11 cellular contexts compared by ENCODE assay signal in genomic region chr16:58004736-58005135, GRCh38. TPM values are rescaled to one million over a fixed set of nuclear protein-coding genes. Genes with fewer than 3 reads are reported as not detected.
DNase-seq lines count a peak whose midpoint lies in the region; ATAC-seq and TF ChIP-seq lines count a peak whose summit lies in the region.
"Not testable (repeated sequence)": the region's sequence is repeated elsewhere in the genome, so short reads cannot be mapped to it uniquely, and the experiment has no call there.
"Had no signal": no experiment of that assay in that cellular context is flagged by ENCODE, and none has a peak within 500 bp of the region (broad histone marks: within the 10 kb centered on the region; RNA-seq: fewer than 3 reads in every experiment).

No MANE protein-coding gene starts in this region.

- not testable (repeated sequence) for H3K9me3 ChIP-seq in BLaER1 treated with 17β-estradiol and CSF1 and Interleukin-3, amounts not matched to agents 10 nM and 100 nM (replicated peaks in 1 of 11); testis

- H3K9me3 Mint-ChIP-seq in WTC11; MCF 10A (ENCODE audit: unreplicated experiment); glutamatergic neuron (ENCODE audit: unreplicated experiment); natural killer cell treated with Interleukin-12 subunit alpha and Interleukin-12 subunit beta and Interleukin-15 and Interleukin-18, amount 100 ng/mL, for 72 hours: not testable (repeated sequence)

- H3K27ac ChIP-seq in BLaER1 treated with 17β-estradiol and CSF1 and Interleukin-3, amounts not matched to agents 10 nM and 100 nM; testis: not testable (repeated sequence)

- peaks cover 25 to 34% (median 30%) of the 10 kb centered on the region in 10 experiments for H3K4me1 ChIP-seq in BLaER1 treated with 17β-estradiol and CSF1 and Interleukin-3, amounts not matched to agents 10 nM and 100 nM
- peaks cover 11% of the 10 kb centered on the region for H3K4me1 ChIP-seq in testis

- peak overlapping the region in 1 of 11 experiments; percentile 4; a peak in 1 of 22 replicates for H3K9ac ChIP-seq in BLaER1 treated with 17β-estradiol and CSF1 and Interleukin-3, amounts not matched to agents 10 nM and 100 nM

- DNase-seq in M059J (ENCODE audit: low read depth): peak; percentile 82
- peak; percentile 3 for DNase-seq in WTC11 (ENCODE audit: low spot score)
- DNase-seq in MCF 10A (ENCODE audit: unreplicated experiment): peak; percentile 84
- peak; percentile 5 for DNase-seq in glutamatergic neuron
- DNase-seq in iris pigment epithelial cell (ENCODE audit: low read depth): peak; percentile 54
- DNase-seq in natural killer cell treated with Interleukin-12 subunit alpha and Interleukin-12 subunit beta and Interleukin-15 and Interleukin-18, amount 100 ng/mL, for 72 hours (ENCODE audit: low spot score): peak; percentile 6
- DNase-seq in testis: peak; percentile 83

- not testable (repeated sequence) for ATAC-seq in WTC11; natural killer cell treated with Interleukin-12 subunit alpha and Interleukin-12 subunit beta and Interleukin-15 and Interleukin-18, amount 100 ng/mL, for 72 hours

- not testable (repeated sequence) for TF ChIP-seq CTCF in WTC11 (IDR thresholded peaks at IDR 0.05); MCF 10A (IDR thresholded peaks at IDR 0.05; ENCODE audit: unreplicated experiment); glutamatergic neuron (IDR thresholded peaks at IDR 0.05; ENCODE audit: partially characterized antibody, unreplicated experiment); testis (IDR thresholded peaks at IDR 0.05)

- not testable (repeated sequence) for H3K4me1 Mint-ChIP-seq in WTC11
- H3K4me1 Mint-ChIP-seq in MCF 10A (ENCODE audit: insufficient read depth, unreplicated experiment): peaks cover 15% of the 10 kb centered on the region
- peaks cover 13% of the 10 kb centered on the region for H3K4me1 Mint-ChIP-seq in glutamatergic neuron (ENCODE audit: low read depth, unreplicated experiment)
- peaks cover 24 to 26% of the 10 kb centered on the region in 2 donors for H3K4me1 Mint-ChIP-seq in natural killer cell treated with Interleukin-12 subunit alpha and Interleukin-12 subunit beta and Interleukin-15 and Interleukin-18, amount 100 ng/mL, for 72 hours (ENCODE audit: low read depth in 2 of 2)

- H3K27me3 Mint-ChIP-seq in WTC11 (ENCODE audit: low read depth); MCF 10A (ENCODE audit: insufficient read depth, unreplicated experiment); glutamatergic neuron (ENCODE audit: unreplicated experiment); natural killer cell treated with Interleukin-12 subunit alpha and Interleukin-12 subunit beta and Interleukin-15 and Interleukin-18, amount 100 ng/mL, for 72 hours: not testable (repeated sequence)

- not testable (repeated sequence) for H3K27ac Mint-ChIP-seq in WTC11; MCF 10A (ENCODE audit: low read depth, unreplicated experiment); glutamatergic neuron (ENCODE audit: unreplicated experiment)
- H3K27ac Mint-ChIP-seq in natural killer cell treated with Interleukin-12 subunit alpha and Interleukin-12 subunit beta and Interleukin-15 and Interleukin-18, amount 100 ng/mL, for 72 hours: peak overlapping the region in 1 of 2 donors; percentile 4

- WGBS in testis, 2 donors: 69 to 72% methylated on average over 12 of the region's 12 CpGs

- not testable (repeated sequence) for H3K4me3 ChIP-seq in BLaER1 treated with 17β-estradiol and CSF1 and Interleukin-3, amounts not matched to agents 10 nM and 100 nM; testis

- H3K36me3 Mint-ChIP-seq in WTC11: peaks cover 31% of the 10 kb centered on the region
- H3K36me3 Mint-ChIP-seq in MCF 10A (ENCODE audit: insufficient read depth, unreplicated experiment): peaks cover 54% of the 10 kb centered on the region
- H3K36me3 Mint-ChIP-seq in glutamatergic neuron (ENCODE audit: unreplicated experiment): not testable (repeated sequence)
- peaks cover 18% of the 10 kb centered on the region for H3K36me3 Mint-ChIP-seq in natural killer cell treated with Interleukin-12 subunit alpha and Interleukin-12 subunit beta and Interleukin-15 and Interleukin-18, amount 100 ng/mL, for 72 hours

- not testable (repeated sequence) for BruUV-seq in MCF 10A (replicated peaks; lab: Mats Ljungman, UMichigan)

- POLR2A ChIA-PET in WTC11 (lab: Charles Lee); MCF 10A (lab: Yijun Ruan, JAX): not testable (repeated sequence)

- peak overlapping the region; percentile 37 to 66 (median 56); a peak in 21 of 22 replicates for H3K4me2 ChIP-seq in BLaER1 treated with 17β-estradiol and CSF1 and Interleukin-3, amounts not matched to agents 10 nM and 100 nM

- peaks cover under 1 to 69% (median 14%) of the 10 kb centered on the region in 11 experiments; a peak in 13 of 22 replicates for H4K20me1 ChIP-seq in BLaER1 treated with 17β-estradiol and CSF1 and Interleukin-3, amounts not matched to agents 10 nM and 100 nM

- CTCF ChIA-PET in WTC11 (lab: Charles Lee): interaction anchor here (1.6 to 1.7 kb wide), 2 partner anchors 23 to 98 kb away, joined by 4 read pairs; no protein-coding TSS in a partner anchor
- CTCF ChIA-PET in MCF 10A (lab: Yijun Ruan, JAX): interaction anchor here (0.6 to 4.0 kb wide), 13 partner anchors 13 to 238 kb away, joined by 3 to 70 read pairs (median 3); no protein-coding TSS in a partner anchor

- H3K36me3 ChIP-seq in BLaER1 treated with 17β-estradiol and CSF1 and Interleukin-3, amounts not matched to agents 10 nM and 100 nM: peaks cover 18 to 72% (median 57%) of the 10 kb centered on the region in 11 experiments
- H3K36me3 ChIP-seq in testis (ENCODE audit: low read depth, missing control alignments): not testable (repeated sequence)

- not testable (repeated sequence) for H3K27me3 ChIP-seq in BLaER1 treated with 17β-estradiol and CSF1 and Interleukin-3, amounts not matched to agents 10 nM and 100 nM; testis

- intact Hi-C loops in MCF 10A (cut with micrococcal nuclease) (loop anchor here (1.0 to 5.0 kb wide), 3 partner anchors 105 to 628 kb away; no protein-coding TSS in a partner anchor), testis (cut with DNase I; ENCODE audit: low total_unique reads) (loop anchor here (10.0 kb wide), 1 partner anchor 250 kb away; no protein-coding TSS in a partner anchor)

- not testable (repeated sequence) for TF ChIP-seq POLR2A in testis (IDR thresholded peaks at IDR 0.05)

- H3K4me3 Mint-ChIP-seq in WTC11; MCF 10A (ENCODE audit: unreplicated experiment); glutamatergic neuron (ENCODE audit: unreplicated experiment); natural killer cell treated with Interleukin-12 subunit alpha and Interleukin-12 subunit beta and Interleukin-15 and Interleukin-18, amount 100 ng/mL, for 72 hours: not testable (repeated sequence)

RNA-seq across cellular contexts. Expression of gene USB1, which starts 3.5 kb away (rescaled TPM):
- total RNA-seq in M059J (2014; rRNA removed; shearing (Covaris generic)): 47.8 and 74.4 TPM in 2 replicates
- 67.1 to 75.2 TPM (median 69.6 TPM) in 3 replicates for total RNA-seq in WTC11 (2021)
- 49.2 and 57.1 TPM in 2 replicates for total RNA-seq in MCF 10A (2022)
- total RNA-seq in glutamatergic neuron (ENCODE audit: unreplicated experiment): 107 TPM
- 100 to 1,000 TPM in 1 of 2 donors, 10 to 100 TPM in 1; 74.3 to 124 TPM for total RNA-seq in natural killer cell treated with Interleukin-12 subunit alpha and Interleukin-12 subunit beta and Interleukin-15 and Interleukin-18, amount 100 ng/mL, for 72 hours
- total RNA-seq in testis: 10 to 100 TPM; 62.4 to 63.7 TPM
- polyA plus RNA-seq in testis (ENCODE audit: insufficient read depth, low read depth, low replicate concordance): 39.7 TPM

RNA-seq across cellular contexts. Expression of gene ZNF319, which starts 4.3 kb away (rescaled TPM):
- 4.2 and 4.5 TPM in 2 replicates for total RNA-seq in M059J (2014; rRNA removed; shearing (Covaris generic))
- total RNA-seq in WTC11 (2021) (4.6 to 5.5 TPM (median 5.3 TPM) in 3 replicates), MCF 10A (2022) (12.6 and 16.3 TPM in 2 replicates), glutamatergic neuron (ENCODE audit: unreplicated experiment) (13.9 TPM), testis (10 to 100 TPM; 11.2 to 12.1 TPM)
- 10 to 100 TPM in 1 of 2 donors, 1 to 10 TPM in 1; 9.6 to 10.7 TPM for total RNA-seq in natural killer cell treated with Interleukin-12 subunit alpha and Interleukin-12 subunit beta and Interleukin-15 and Interleukin-18, amount 100 ng/mL, for 72 hours
- 10.4 TPM for polyA plus RNA-seq in testis (ENCODE audit: insufficient read depth, low read depth, low replicate concordance)

RNA-seq across cellular contexts. Expression of gene MMP15, which starts 20.8 kb away (rescaled TPM):
- 2.5 and 3.1 TPM in 2 replicates for total RNA-seq in M059J (2014; rRNA removed; shearing (Covaris generic))
- total RNA-seq in WTC11 (2021) (55.5 to 60.7 TPM (median 58.2 TPM) in 3 replicates), MCF 10A (2022) (1.3 and 1.7 TPM in 2 replicates), glutamatergic neuron (ENCODE audit: unreplicated experiment) (69.9 TPM), testis (100 to 1,000 TPM; 194 to 300 TPM)
- total RNA-seq in natural killer cell treated with Interleukin-12 subunit alpha and Interleukin-12 subunit beta and Interleukin-15 and Interleukin-18, amount 100 ng/mL, for 72 hours: under 1 TPM in 1 of 2 donors, not detected in 1; 0.31 TPM
- polyA plus RNA-seq in testis (ENCODE audit: insufficient read depth, low read depth, low replicate concordance): 80.6 TPM

RNA-seq across cellular contexts. Expression of gene CNGB1, which starts 33.8 kb away (rescaled TPM):
- not detected in 2 replicates for total RNA-seq in M059J (2014; rRNA removed; shearing (Covaris generic))
- total RNA-seq in WTC11 (2021): not detected in 3 replicates
- total RNA-seq in MCF 10A (2022): 0.17 TPM in 1 of 2 replicates, not detected in the other
- total RNA-seq in glutamatergic neuron (ENCODE audit: unreplicated experiment): 0.91 TPM
- total RNA-seq in natural killer cell treated with Interleukin-12 subunit alpha and Interleukin-12 subunit beta and Interleukin-15 and Interleukin-18, amount 100 ng/mL, for 72 hours: not detected
- 1 to 10 TPM in 1 of 2 donors, under 1 TPM in 1; 0.87 to 1.2 TPM for total RNA-seq in testis
- 0.76 TPM for polyA plus RNA-seq in testis (ENCODE audit: insufficient read depth, low read depth, low replicate concordance)
- total RNA-seq: A673; CD4-positive, alpha-beta T cell; OCI-LY7 had no signal

Comparison
In these comparisons a context has a peak if more than half of its experiments do, and no peak if none do; other contexts are left out.
1. DNase-seq: peak in every context shown above with its lines; median percentile 84 in MCF 10A; 83 in testis; 82 in M059J; 54 in iris pigment epithelial cell; 6 in natural killer cell treated with Interleukin-12 subunit alpha and Interleukin-12 subunit beta and Interleukin-15 and Interleukin-18, amount 100 ng/mL, for 72 hours; 5 in glutamatergic neuron; 3 in WTC11.
2. RNA of gene MMP15, which starts 20.8 kb away (total RNA-seq): 194 to 300 TPM in testis, 69.9 TPM in glutamatergic neuron (single experiment) and 55.5 to 60.7 TPM in WTC11; 2.5 to 3.1 TPM in M059J, 1.3 to 1.7 TPM in MCF 10A and 0.31 TPM in natural killer cell treated with Interleukin-12 subunit alpha and Interleukin-12 subunit beta and Interleukin-15 and Interleukin-18, amount 100 ng/mL, for 72 hours; every median in the first group is over 10 times any median in the second.